Comparison of ENCODE assay signal across 8 cellular contexts in the genomic region with DNA sequence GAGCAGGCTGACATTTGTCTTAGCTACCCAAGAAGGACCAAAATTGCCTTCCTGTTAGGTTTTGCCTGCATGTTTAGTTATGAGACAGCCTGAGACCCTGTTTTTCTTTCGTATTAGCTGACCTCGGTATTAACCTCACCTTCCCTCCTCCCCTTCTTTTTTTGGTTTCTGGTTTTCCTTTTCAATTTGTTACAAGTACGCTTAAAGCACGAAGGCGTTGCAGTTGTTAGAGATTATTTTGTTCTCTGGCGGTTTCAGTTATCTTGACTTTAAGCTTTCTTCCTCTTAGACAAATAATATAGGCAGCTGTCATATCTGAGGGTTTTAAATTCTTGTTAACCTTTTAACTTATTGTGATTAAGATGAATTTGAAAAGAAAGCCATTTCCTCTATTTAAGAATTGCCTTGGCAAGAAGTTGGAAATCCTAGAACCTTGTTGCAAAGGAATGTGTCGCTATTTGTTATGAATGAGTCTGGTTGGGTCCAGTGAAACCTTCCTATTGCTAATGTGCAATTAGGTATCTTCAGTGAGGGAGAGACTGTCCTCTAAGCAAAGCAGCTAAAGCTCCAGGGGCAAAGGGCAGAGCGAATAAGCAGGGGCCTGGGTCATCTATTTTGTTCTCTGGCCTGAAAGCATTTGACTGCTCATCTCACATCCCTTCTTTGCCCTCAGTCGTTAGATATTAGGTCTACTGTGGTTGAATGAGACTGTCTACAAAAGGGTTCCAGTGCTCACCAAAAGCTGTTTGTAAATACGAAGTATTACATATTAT. TPM values are rescaled to one million over a fixed set of nuclear protein-coding genes. Genes with fewer than 3 reads are reported as not detected.
A peak's percentile ranks its signal among the peaks of the same experiment; 100 is the strongest.
DNase-seq lines count a peak whose midpoint lies in the region; ATAC-seq and TF ChIP-seq lines count a peak whose summit lies in the region.

No MANE protein-coding gene starts in this region.

- H3K4me3 ChIP-seq in heart right ventricle (no peak overlapping the region), esophagus squamous epithelium (no peak overlapping the region)

- DNase-seq in activated CD8-positive, alpha-beta memory T cell treated with anti-CD3 and anti-CD28 coated beads for 24 hours: peak; percentile 48
- DNase-seq in activated CD8-positive, alpha-beta memory T cell treated with anti-CD3 and anti-CD28 coated beads, Interleukin-2, amount 50 U/mL, for 4 hours: no peak
- DNase-seq in activated naive CD8-positive, alpha-beta T cell treated with anti-CD3 and anti-CD28 coated beads, Interleukin-2, amount 50 U/mL, for 24 hours: no peak
- DNase-seq in stimulated activated naive B cell treated with anti-CD40 and anti-IgM and Interleukin-4, amounts not matched to agents 10 μg/mL and 1 μg/mL and 100 μg/mL, for 72 hours: no peak
- no peak for DNase-seq in heart right ventricle
- DNase-seq in GM19240 (ENCODE audit: insufficient read length, low spot score): no peak
- DNase-seq in esophagus squamous epithelium (lab: John Stamatoyannopoulos, UW): no peak

- H3K36me3 ChIP-seq in heart right ventricle (no peaks in the 10 kb centered on the region), esophagus squamous epithelium (no peaks in the 10 kb centered on the region)

- H3K4me3 Mint-ChIP-seq in activated naive CD8-positive, alpha-beta T cell treated with anti-CD3 and anti-CD28 coated beads, Interleukin-2, amount 50 U/mL, for 24 hours: peak overlapping the region; percentile 69
- H3K4me3 Mint-ChIP-seq in stimulated activated naive B cell treated with anti-CD40 and anti-IgM and Interleukin-4, amounts not matched to agents 10 μg/mL and 1 μg/mL and 100 μg/mL, for 72 hours: peak overlapping the region; percentile 57 to 59

- no peaks in the 10 kb centered on the region for H3K27me3 ChIP-seq in heart right ventricle
- H3K27me3 ChIP-seq in esophagus squamous epithelium: no peaks in the 10 kb centered on the region

- H3K27ac ChIP-seq in heart right ventricle: peak overlapping the region in 2 of 10 donors; percentile 38 to 75
- peak overlapping the region in 1 of 4 donors; percentile 17 for H3K27ac ChIP-seq in esophagus squamous epithelium

- H3K4me1 ChIP-seq in heart right ventricle: peaks cover 0 to 100% (median 67%) of the 10 kb centered on the region in 9 donors
- H3K4me1 ChIP-seq in esophagus squamous epithelium: peaks cover 21 to 82% (median 58%) of the 10 kb centered on the region in 3 donors

- no peak for TF ChIP-seq POLR2A in esophagus squamous epithelium (IDR thresholded peaks at IDR 0.05)

- H3K4me1 Mint-ChIP-seq in activated naive CD8-positive, alpha-beta T cell treated with anti-CD3 and anti-CD28 coated beads, Interleukin-2, amount 50 U/mL, for 24 hours: peaks cover 92% of the 10 kb centered on the region
- H3K4me1 Mint-ChIP-seq in stimulated activated naive B cell treated with anti-CD40 and anti-IgM and Interleukin-4, amounts not matched to agents 10 μg/mL and 1 μg/mL and 100 μg/mL, for 72 hours: peaks cover 47 to 77% of the 10 kb centered on the region in 2 donors

- no peak for TF ChIP-seq CTCF in heart right ventricle (IDR thresholded peaks at IDR 0.05)
- TF ChIP-seq CTCF in esophagus squamous epithelium (IDR thresholded peaks at IDR 0.05): no peak

- ATAC-seq in HG03095 (IDR thresholded peaks at IDR 0.05; ENCODE audit: unreplicated experiment): peak; percentile 53
- ATAC-seq in activated naive CD8-positive, alpha-beta T cell treated with anti-CD3 and anti-CD28 coated beads, Interleukin-2, amount 50 U/mL, for 24 hours: peak; percentile 50
- peak; percentile 67 to 76 for ATAC-seq in stimulated activated naive B cell treated with anti-CD40 and anti-IgM and Interleukin-4, amounts not matched to agents 10 μg/mL and 1 μg/mL and 100 μg/mL, for 72 hours (replicated peaks)
- ATAC-seq in heart right ventricle: no peak

- peaks cover 3% of the 10 kb centered on the region for H3K36me3 Mint-ChIP-seq in activated naive CD8-positive, alpha-beta T cell treated with anti-CD3 and anti-CD28 coated beads, Interleukin-2, amount 50 U/mL, for 24 hours (ENCODE audit: low read depth)
- H3K36me3 Mint-ChIP-seq in stimulated activated naive B cell treated with anti-CD40 and anti-IgM and Interleukin-4, amounts not matched to agents 10 μg/mL and 1 μg/mL and 100 μg/mL, for 72 hours: peaks cover 8 to 9% of the 10 kb centered on the region in 2 donors

- intact Hi-C loops in heart right ventricle (cut with DNase I) (loop anchor here in 1 of 10 donors (5.0 kb wide), 1 partner anchor 44 kb away; the partner anchor contains the start of gene PACS1), esophagus squamous epithelium (cut with DNase I) (no loop called here)

- H3K9me3 ChIP-seq in heart right ventricle (no peaks in the 10 kb centered on the region), esophagus squamous epithelium (no peaks in the 10 kb centered on the region)

- peak overlapping the region; percentile 82 for H3K27ac Mint-ChIP-seq in activated naive CD8-positive, alpha-beta T cell treated with anti-CD3 and anti-CD28 coated beads, Interleukin-2, amount 50 U/mL, for 24 hours
- peak overlapping the region; percentile 32 for H3K27ac Mint-ChIP-seq in stimulated activated naive B cell treated with anti-CD40 and anti-IgM and Interleukin-4, amounts not matched to agents 10 μg/mL and 1 μg/mL and 100 μg/mL, for 72 hours

- WGBS in heart right ventricle, 2 donors: 67 to 68% methylated on average over 10 of the region's 10 CpGs
- 57 to 63% methylated on average over 10 of the region's 10 CpGs for WGBS in esophagus squamous epithelium, 2 donors

- H3K9me3 Mint-ChIP-seq in activated naive CD8-positive, alpha-beta T cell treated with anti-CD3 and anti-CD28 coated beads, Interleukin-2, amount 50 U/mL, for 24 hours: no peaks in the 10 kb centered on the region
- no peaks in the 10 kb centered on the region for H3K9me3 Mint-ChIP-seq in stimulated activated naive B cell treated with anti-CD40 and anti-IgM and Interleukin-4, amounts not matched to agents 10 μg/mL and 1 μg/mL and 100 μg/mL, for 72 hours

- H3K27me3 Mint-ChIP-seq in activated naive CD8-positive, alpha-beta T cell treated with anti-CD3 and anti-CD28 coated beads, Interleukin-2, amount 50 U/mL, for 24 hours: no peaks in the 10 kb centered on the region
- no peaks in the 10 kb centered on the region for H3K27me3 Mint-ChIP-seq in stimulated activated naive B cell treated with anti-CD40 and anti-IgM and Interleukin-4, amounts not matched to agents 10 μg/mL and 1 μg/mL and 100 μg/mL, for 72 hours

RNA-seq across cellular contexts. Expression of gene PACS1, which starts 45.8 kb away (rescaled TPM):
- total RNA-seq in heart right ventricle: 100 to 1,000 TPM in 4 of 10 donors, 10 to 100 TPM in 6; 50.0 to 121 (median 81.9) TPM
- 10 to 100 TPM; 24.1 to 28.2 TPM for polyA plus RNA-seq in heart right ventricle
- total RNA-seq in esophagus squamous epithelium: 10 to 100 TPM; 17.9 to 37.6 (median 25.4) TPM

Comparison
In these comparisons a context has a peak if more than half of its experiments do, and no peak if none do; other contexts are left out.
1. ATAC-seq: peak in HG03095 (single experiment), activated naive CD8-positive, alpha-beta T cell treated with anti-CD3 and anti-CD28 coated beads, Interleukin-2, amount 50 U/mL, for 24 hours (single experiment) and stimulated activated naive B cell treated with anti-CD40 and anti-IgM and Interleukin-4, amounts not matched to agents 10 μg/mL and 1 μg/mL and 100 μg/mL, for 72 hours (2 of 2); none in heart right ventricle (0 of 8).